ENCODE assay signal across 10 cellular contexts in genomic region chr21:45080639-45081414, GRCh38. TPM values are rescaled to one million over a fixed set of nuclear protein-coding genes. Genes with fewer than 3 reads are reported as not detected.
DNase-seq lines count a peak whose midpoint lies in the region; ATAC-seq and TF ChIP-seq lines count a peak whose summit lies in the region.
"Had no signal": no experiment of that assay in that cellular context is flagged by ENCODE, and none has a peak within 500 bp of the region (broad histone marks: within the 10 kb centered on the region; RNA-seq: fewer than 3 reads in every experiment).

No MANE protein-coding gene starts in this region.

- H3K27ac ChIP-seq in heart left ventricle (peak overlapping the region in 2 of 12 donors; percentile 43 to 75), stomach smooth muscle (ENCODE audit: low read length) (peak overlapping the region; percentile 74), GM23338 (ENCODE audit: low read depth) (no peak overlapping the region)

- H3K36me3 ChIP-seq in heart left ventricle (peaks cover 0 to 10% (median 0%) of the 10 kb centered on the region in 9 donors), stomach smooth muscle (ENCODE audit: control insufficient read depth in 2 of 2, insufficient read depth in 2 of 2, low read length in 2 of 2) (peaks cover 0 to 2% of the 10 kb centered on the region in 2 donors), GM23338 (ENCODE audit: insufficient read depth) (no peaks in the 10 kb centered on the region)

- 45 to 66% (median 64%) methylated on average over 8 of the region's 8 CpGs for WGBS in heart left ventricle, 4 donors

- H3K27ac Mint-ChIP-seq in GM23338, result no peak overlapping the region
- H3K27ac Mint-ChIP-seq: brain had no signal

- H3K36me3 Mint-ChIP-seq in GM23338 (ENCODE audit: low read depth), result no peaks in the 10 kb centered on the region; the same call in 2 of the 3 replicates

- peaks cover 0 to 84% (median 23%) of the 10 kb centered on the region in 12 donors for H3K4me1 ChIP-seq in heart left ventricle
- H3K4me1 ChIP-seq in stomach smooth muscle (ENCODE audit: control insufficient read depth, insufficient read depth, low read length), result peaks cover 57% of the 10 kb centered on the region
- H3K4me1 ChIP-seq in GM23338 (ENCODE audit: insufficient read depth), result peaks cover 3% of the 10 kb centered on the region; the same call in 1 of the 2 replicates

- TF ChIP-seq CTCF in heart left ventricle (IDR thresholded peaks at IDR 0.05) (no peak), foreskin fibroblast (IDR thresholded peaks at IDR 0.05; ENCODE audit: low read depth, low read length) (no peak), GM23338 (conservative IDR thresholded peaks at IDR 0.05; ENCODE audit: low read depth in 2 of 2) (no peak)

- no peak overlapping the region for H2AFZ ChIP-seq in GM23338

- no peak overlapping the region for H3K4me3 ChIP-seq in heart left ventricle
- H3K4me3 ChIP-seq in foreskin fibroblast (ENCODE audit: low read depth in 1 of 2, low read length in 2 of 2), result no peak overlapping the region
- H3K4me3 ChIP-seq in stomach smooth muscle (ENCODE audit: low read length in 2 of 2), result peak overlapping the region; percentile 3 to 8
- no peak overlapping the region for H3K4me3 ChIP-seq in GM23338

- peaks cover 19% of the 10 kb centered on the region for H4K20me1 ChIP-seq in GM23338 (replicated peaks; ENCODE audit: insufficient read depth)

- peaks cover 16% of the 10 kb centered on the region for H3K27me3 Mint-ChIP-seq in GM23338 (ENCODE audit: insufficient read depth, low read depth, poor library complexity)

- 0 out of 2 replicates have a peak, but pooled peaks cover under 1% of the 10 kb centered on the region for H3F3A ChIP-seq in GM23338 (replicated peaks; ENCODE audit: low read depth)

- TF ChIP-seq POLR2A in heart left ventricle (IDR thresholded peaks at IDR 0.05), result no peak

- H3K79me2 ChIP-seq in GM23338 (replicated peaks; ENCODE audit: insufficient read depth), result peaks cover 23% of the 10 kb centered on the region

- intact Hi-C loops in heart left ventricle (cut with DNase I) (no loop called here), cardiac septum (cut with DNase I) (no loop called here)

- H3K9me2 ChIP-seq in GM23338 (ENCODE audit: insufficient read depth), result no peaks in the 10 kb centered on the region

- no peaks in the 10 kb centered on the region for H3K9me3 Mint-ChIP-seq in GM23338
- H3K9me3 Mint-ChIP-seq: brain had no signal

- ATAC-seq in heart left ventricle, result peak in 3 of 4 donors; percentile 38 to 86 (median 74)
- no peak for ATAC-seq in GM21515 (IDR thresholded peaks at IDR 0.05; ENCODE audit: unreplicated experiment)
- no peak for ATAC-seq in GM23338

- no peak overlapping the region for H3K4me3 Mint-ChIP-seq in GM23338
- H3K4me3 Mint-ChIP-seq: brain had no signal

- peaks cover 12% of the 10 kb centered on the region for H3K4me1 Mint-ChIP-seq in GM23338

- H3K27me3 ChIP-seq in heart left ventricle (no peaks in the 10 kb centered on the region), stomach smooth muscle (ENCODE audit: control insufficient read depth in 1 of 2, insufficient read depth in 2 of 2, low read length in 2 of 2) (no peaks in the 10 kb centered on the region), GM23338 (ENCODE audit: insufficient read depth) (peaks cover 15% of the 10 kb centered on the region)

- DNase-seq in heart left ventricle, result no peak
- no peak for DNase-seq in cardiac septum (ENCODE audit: low spot score)
- peak; percentile 27 for DNase-seq in activated T-helper 1 cell treated with Interleukin-2 at 50 U/mL for 16 hours (ENCODE audit: low read depth)
- peak; percentile 51 to 78 for DNase-seq in foreskin fibroblast
- DNase-seq in mucosa of gallbladder (ENCODE audit: low spot score), result no peak
- no peak for DNase-seq in GM23338 (ENCODE audit: low spot score)
- DNase-seq: C1 segment of cervical spinal cord had no signal

- no peak overlapping the region for H3K4me2 ChIP-seq in GM23338

- H3K9me3 ChIP-seq in heart left ventricle, result no peaks in the 10 kb centered on the region
- H3K9me3 ChIP-seq in stomach smooth muscle (ENCODE audit: control insufficient read depth in 2 of 2, low read length in 2 of 2), result no peaks in the 10 kb centered on the region

- peak overlapping the region in 1 of 2 donors; percentile 14 for H3K9ac ChIP-seq in stomach smooth muscle (ENCODE audit: low read length in 2 of 2)

TF ChIP-seq in GM23338, 12 proteins besides CTCF, POLR2A, EP300 and RAD21:
- TF ChIP-seq POLR2AphosphoS5 (IDR thresholded peaks at IDR 0.05; ENCODE audit: low read depth) (no peak), CREB1 (CRISPR knock-in tag; IDR thresholded peaks at IDR 0.05; ENCODE audit: low read depth) (no peak), ZNF331 (CRISPR knock-in tag; IDR thresholded peaks at IDR 0.05; ENCODE audit: low read depth) (no peak), ZNF462 (CRISPR knock-in tag; IDR thresholded peaks at IDR 0.05) (no peak)
TF ChIP-seq in GM23338: peak in this region for 0.

RNA-seq across cellular contexts. Expression of gene ADARB1, which starts 6.4 kb away (rescaled TPM):
- total RNA-seq in heart left ventricle (10 to 100 TPM in 8 of 9 donors, 1 to 10 TPM in 1; 6.9 to 16.3 (median 12.1) TPM), cardiac septum (13.7 TPM), mucosa of gallbladder (32.5 TPM)
- polyA plus RNA-seq in heart left ventricle (10 to 100 TPM in 1 of 2 donors, 1 to 10 TPM in 1; 8.9 to 11.5 TPM), GM23338 (2016; fragmentation: Nextera tagmentation; extraction: Ambion mirVana) (4.8 and 7.4 TPM in 2 replicates)
- total RNA-seq in GM23338 (2014; rRNA removed; shearing (Covaris generic)), result 6.3 and 14.8 TPM in 2 replicates

Comparison
In these comparisons a context has a peak if more than half of its experiments do, and no peak if none do; other contexts are left out.
1. ATAC-seq: peak in heart left ventricle (3 of 4); none in GM21515 (single experiment) and GM23338 (single experiment).
2. DNase-seq: peak in activated T-helper 1 cell treated with Interleukin-2 at 50 U/mL for 16 hours (single experiment) and foreskin fibroblast (2 of 2); none in heart left ventricle (0 of 5), cardiac septum (single experiment), mucosa of gallbladder (single experiment) and GM23338 (single experiment).
3. H3K4me3 ChIP-seq: peak in stomach smooth muscle (2 of 2); none in heart left ventricle (0 of 12), foreskin fibroblast (0 of 2) and GM23338 (single experiment).